ENCODE assay signal across 1 cellular context in the genomic region with DNA sequence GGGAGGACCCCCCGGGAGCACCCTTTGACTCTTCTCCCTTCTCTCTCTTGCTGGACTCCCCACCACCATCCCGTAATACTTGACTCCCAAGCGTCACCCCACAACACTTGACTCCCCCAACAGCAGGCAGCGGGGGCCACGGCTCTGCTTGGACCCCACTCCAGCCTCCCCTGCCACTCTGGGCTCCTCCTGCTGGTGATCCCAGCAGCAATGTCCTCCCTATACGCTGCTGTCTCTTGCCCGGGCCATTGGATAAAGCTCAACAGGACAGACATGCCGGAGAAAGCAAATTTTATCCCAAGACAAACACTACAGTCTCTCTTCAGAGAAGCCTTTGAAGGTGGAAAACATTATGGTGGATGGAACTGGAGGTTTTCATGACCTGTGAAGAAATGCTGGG.
TF ChIP-seq lines count a peak whose summit lies in the region.

No MANE protein-coding gene starts in this region.

TF ChIP-seq in GM23338, 12 proteins besides CTCF, POLR2A, EP300 and RAD21 (continued from another document):
- TF ChIP-seq, protein P1, sequence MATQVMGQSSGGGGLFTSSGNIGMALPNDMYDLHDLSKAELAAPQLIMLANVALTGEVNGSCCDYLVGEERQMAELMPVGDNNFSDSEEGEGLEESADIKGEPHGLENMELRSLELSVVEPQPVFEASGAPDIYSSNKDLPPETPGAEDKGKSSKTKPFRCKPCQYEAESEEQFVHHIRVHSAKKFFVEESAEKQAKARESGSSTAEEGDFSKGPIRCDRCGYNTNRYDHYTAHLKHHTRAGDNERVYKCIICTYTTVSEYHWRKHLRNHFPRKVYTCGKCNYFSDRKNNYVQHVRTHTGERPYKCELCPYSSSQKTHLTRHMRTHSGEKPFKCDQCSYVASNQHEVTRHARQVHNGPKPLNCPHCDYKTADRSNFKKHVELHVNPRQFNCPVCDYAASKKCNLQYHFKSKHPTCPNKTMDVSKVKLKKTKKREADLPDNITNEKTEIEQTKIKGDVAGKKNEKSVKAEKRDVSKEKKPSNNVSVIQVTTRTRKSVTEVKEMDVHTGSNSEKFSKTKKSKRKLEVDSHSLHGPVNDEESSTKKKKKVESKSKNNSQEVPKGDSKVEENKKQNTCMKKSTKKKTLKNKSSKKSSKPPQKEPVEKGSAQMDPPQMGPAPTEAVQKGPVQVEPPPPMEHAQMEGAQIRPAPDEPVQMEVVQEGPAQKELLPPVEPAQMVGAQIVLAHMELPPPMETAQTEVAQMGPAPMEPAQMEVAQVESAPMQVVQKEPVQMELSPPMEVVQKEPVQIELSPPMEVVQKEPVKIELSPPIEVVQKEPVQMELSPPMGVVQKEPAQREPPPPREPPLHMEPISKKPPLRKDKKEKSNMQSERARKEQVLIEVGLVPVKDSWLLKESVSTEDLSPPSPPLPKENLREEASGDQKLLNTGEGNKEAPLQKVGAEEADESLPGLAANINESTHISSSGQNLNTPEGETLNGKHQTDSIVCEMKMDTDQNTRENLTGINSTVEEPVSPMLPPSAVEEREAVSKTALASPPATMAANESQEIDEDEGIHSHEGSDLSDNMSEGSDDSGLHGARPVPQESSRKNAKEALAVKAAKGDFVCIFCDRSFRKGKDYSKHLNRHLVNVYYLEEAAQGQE (IDR thresholded peaks at IDR 0.05; ENCODE audit: unreplicated experiment), result no peak
- TF ChIP-seq ZNF114 (CRISPR knock-in tag; IDR thresholded peaks at IDR 0.05) (no peak), POLR2AphosphoS5 (IDR thresholded peaks at IDR 0.05; ENCODE audit: low read depth) (no peak), NANOG (IDR thresholded peaks at IDR 0.05; ENCODE audit: borderline replicate concordance) (no peak), ZNF331 (CRISPR knock-in tag; IDR thresholded peaks at IDR 0.05; ENCODE audit: low read depth) (no peak), JUNB (IDR thresholded peaks at IDR 0.05; ENCODE audit: unreplicated experiment) (no peak), CREB1 (CRISPR knock-in tag; IDR thresholded peaks at IDR 0.05; ENCODE audit: low read depth) (no peak)
TF ChIP-seq in GM23338: peak in this region for 0.
